In the genomic region with DNA sequence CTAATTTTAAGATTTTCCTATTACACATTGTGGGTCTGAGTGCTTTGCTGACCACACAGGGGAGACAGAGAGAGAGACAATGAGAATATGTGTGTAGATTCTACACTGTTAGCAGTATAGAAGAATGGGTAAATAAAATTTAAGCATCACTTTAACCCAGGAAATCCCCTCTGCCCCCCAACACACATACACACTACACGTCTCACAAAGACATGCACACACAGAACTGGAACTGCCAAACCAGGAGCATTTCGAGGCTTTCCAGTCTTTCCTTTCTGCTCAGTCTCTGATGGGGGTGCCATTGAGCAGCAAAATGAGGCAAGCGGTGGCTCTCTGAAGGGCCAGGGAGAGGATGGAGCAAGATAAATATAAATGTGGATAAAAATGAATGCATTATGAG, we compare ENCODE assay signal across 8 cellular contexts. TPM values are rescaled to one million over a fixed set of nuclear protein-coding genes. Genes with fewer than 3 reads are reported as not detected.
DNase-seq lines count a peak whose midpoint lies in the region; ATAC-seq and TF ChIP-seq lines count a peak whose summit lies in the region.

No MANE protein-coding gene starts in this region.

- H3K27me3 ChIP-seq in DOHH2 (ENCODE audit: control insufficient read depth, low read length) = peaks cover 40% of the 10 kb centered on the region
- no peaks in the 10 kb centered on the region for H3K27me3 ChIP-seq in MM.1S (replicated peaks; ENCODE audit: insufficient read depth, low read length)
- H3K27me3 ChIP-seq in mesenchymal stem cell (ENCODE audit: control insufficient read depth in 1 of 2, insufficient read depth in 1 of 2, low read length in 2 of 2) = peaks cover 0 to 36% of the 10 kb centered on the region in 2 experiments
- no peaks in the 10 kb centered on the region for H3K27me3 ChIP-seq in naive thymus-derived CD4-positive, alpha-beta T cell (ENCODE audit: control insufficient read depth in 2 of 2, insufficient read depth in 2 of 2, low read length in 2 of 2)

- H3K9me3 ChIP-seq in DOHH2 (ENCODE audit: control insufficient read depth, insufficient read depth, low read length) (no peaks in the 10 kb centered on the region), MM.1S (replicated peaks; ENCODE audit: insufficient read depth, low read length) (no peaks in the 10 kb centered on the region), mesenchymal stem cell (ENCODE audit: control insufficient read depth, low read length) (no peaks in the 10 kb centered on the region)
- H3K9me3 ChIP-seq in naive thymus-derived CD4-positive, alpha-beta T cell (ENCODE audit: control insufficient read depth in 2 of 3, low read length in 3 of 3) = no peaks in the 10 kb centered on the region

- 24% methylated on average over 2 of the region's 3 CpGs for WGBS in mesenchymal stem cell

- H3K14ac ChIP-seq in mesenchymal stem cell (ENCODE audit: low read length in 2 of 2) = no peak overlapping the region

- H3K4me1 Mint-ChIP-seq in naive thymus-derived CD4-positive, alpha-beta T cell = peaks cover 4 to 25% (median 13%) of the 10 kb centered on the region in 7 donors

- no peak overlapping the region for H4K91ac ChIP-seq in mesenchymal stem cell (ENCODE audit: low read length)

- no peak overlapping the region for H3K27ac ChIP-seq in DOHH2 (ENCODE audit: low read depth, low read length)
- peak overlapping the region; percentile 0; the same call in 1 of the 2 replicates for H3K27ac ChIP-seq in MM.1S (ENCODE audit: low read length)
- no peak overlapping the region for H3K27ac ChIP-seq in mesenchymal stem cell (ENCODE audit: low read length, poor library complexity, severe bottlenecking)
- no peak overlapping the region for H3K27ac ChIP-seq in naive thymus-derived CD4-positive, alpha-beta T cell (ENCODE audit: low read depth, low read length)

- TF ChIP-seq CTCF in DOHH2 (IDR thresholded peaks at IDR 0.05; ENCODE audit: low read depth, low read length, poor library complexity, severe bottlenecking) = peak; percentile 44
- peak; percentile 69 for TF ChIP-seq CTCF in MM.1S (IDR thresholded peaks at IDR 0.05; ENCODE audit: low read length)
- peak; percentile 51 for TF ChIP-seq CTCF in astrocyte of the spinal cord (IDR thresholded peaks at IDR 0.05; ENCODE audit: low read depth, low read length)

- H2AFZ ChIP-seq in MM.1S (ENCODE audit: low read length) (no peak overlapping the region), mesenchymal stem cell (ENCODE audit: low read depth, low read length) (no peak overlapping the region)

- CTCF ChIA-PET in naive thymus-derived CD4-positive, alpha-beta T cell (lab: Charles Lee) = interaction anchor here (1.0 kb wide), 1 partner anchor 9 kb away, joined by 3 read pairs; no protein-coding TSS in a partner anchor

- H3K79me2 ChIP-seq in DOHH2 (ENCODE audit: control insufficient read depth, low read length) = no peaks in the 10 kb centered on the region
- peaks cover 65% of the 10 kb centered on the region for H3K79me2 ChIP-seq in MM.1S (ENCODE audit: low read length)

- no peak overlapping the region for H3K9ac ChIP-seq in MM.1S (ENCODE audit: low read length)
- peak overlapping the region; percentile 29 for H3K9ac ChIP-seq in mesenchymal stem cell (ENCODE audit: low read length)

- peak overlapping the region in 1 of 9 donors; percentile 9 for H3K27ac Mint-ChIP-seq in naive thymus-derived CD4-positive, alpha-beta T cell

- H2BK120ac ChIP-seq in mesenchymal stem cell (ENCODE audit: low read depth, low read length) = no peak overlapping the region

- H4K20me1 ChIP-seq in DOHH2 (ENCODE audit: control insufficient read depth, insufficient read depth, low read depth, low read length) (no peaks in the 10 kb centered on the region), MM.1S (ENCODE audit: insufficient read depth, low read length) (no peaks in the 10 kb centered on the region)

- H3K4me2 ChIP-seq in DOHH2 (ENCODE audit: low read length) (no peak overlapping the region), MM.1S (ENCODE audit: low read depth, low read length) (peak overlapping the region; percentile 80), mesenchymal stem cell (ENCODE audit: low read length, poor library complexity, severe bottlenecking) (peak overlapping the region; percentile 35)

- no peak overlapping the region for H3K23ac ChIP-seq in mesenchymal stem cell (ENCODE audit: low read length in 2 of 2)

- no peak overlapping the region for H4K8ac ChIP-seq in mesenchymal stem cell (ENCODE audit: low read length)

- H3K9me2 ChIP-seq in DOHH2 (replicated peaks; ENCODE audit: control insufficient read depth, low read length) (no peaks in the 10 kb centered on the region), MM.1S (replicated peaks; ENCODE audit: insufficient read depth, low read length) (no peaks in the 10 kb centered on the region)

- in situ Hi-C loops in astrocyte of the spinal cord (cut with HindIII; ENCODE audit: low sequenced_read_pairs) = no loop called here

- H3K27me3 Mint-ChIP-seq in naive thymus-derived CD4-positive, alpha-beta T cell = peaks cover 0 to 54% (median 18%) of the 10 kb centered on the region in 5 donors

- H3K4me3 ChIP-seq in DOHH2 (ENCODE audit: low read length) (no peak overlapping the region), MM.1S (ENCODE audit: low read length) (peak overlapping the region; percentile 94; the same call in 1 of the 2 replicates), astrocyte of the spinal cord (ENCODE audit: low read depth, low read length) (no peak overlapping the region), mesenchymal stem cell (ENCODE audit: insufficient read depth in 1 of 2, low read depth in 1 of 2, low read length in 2 of 2) (no peak overlapping the region)
- no peak overlapping the region for H3K4me3 ChIP-seq in naive thymus-derived CD4-positive, alpha-beta T cell (ENCODE audit: low read length)

- H3K36me3 ChIP-seq in DOHH2 (ENCODE audit: control insufficient read depth, low read length) (no peaks in the 10 kb centered on the region), MM.1S (replicated peaks; ENCODE audit: insufficient read depth, low read length) (no peaks in the 10 kb centered on the region), mesenchymal stem cell (ENCODE audit: control insufficient read depth in 1 of 2, insufficient read depth in 2 of 2, low read depth in 1 of 2, low read length in 2 of 2) (no peaks in the 10 kb centered on the region)
- H3K36me3 ChIP-seq in naive thymus-derived CD4-positive, alpha-beta T cell (ENCODE audit: control insufficient read depth in 2 of 3, insufficient read depth in 3 of 3, low read length in 3 of 3) = no peaks in the 10 kb centered on the region

- H3K79me1 ChIP-seq in mesenchymal stem cell (replicated peaks; ENCODE audit: low read length, poor library complexity, severe bottlenecking) = peaks cover 14% of the 10 kb centered on the region

- H3K4me1 ChIP-seq in DOHH2 (ENCODE audit: control insufficient read depth, low read length) (peaks cover 9% of the 10 kb centered on the region), MM.1S (ENCODE audit: low read length) (peaks cover 29% of the 10 kb centered on the region), mesenchymal stem cell (ENCODE audit: control insufficient read depth, insufficient read depth, low read depth, low read length) (peaks cover 15% of the 10 kb centered on the region)
- H3K4me1 ChIP-seq in naive thymus-derived CD4-positive, alpha-beta T cell (ENCODE audit: control insufficient read depth in 2 of 2, insufficient read depth in 2 of 2, low read length in 2 of 2) = peaks cover 0 to 6% of the 10 kb centered on the region in 2 donors

- H2BK15ac ChIP-seq in mesenchymal stem cell (ENCODE audit: low read depth, poor library complexity, severe bottlenecking) = no peak overlapping the region

- POLR2A ChIA-PET in naive thymus-derived CD4-positive, alpha-beta T cell (lab: Charles Lee) = interaction anchor here (1.0 kb wide), 1 partner anchor 10 kb away, joined by 3 read pairs; no protein-coding TSS in a partner anchor

- no peak overlapping the region for H2BK5ac ChIP-seq in mesenchymal stem cell (ENCODE audit: low read depth, low read length, poor library complexity, severe bottlenecking)

- H3K36me3 Mint-ChIP-seq in naive thymus-derived CD4-positive, alpha-beta T cell = no peaks in the 10 kb centered on the region

- no peaks in the 10 kb centered on the region for H3K9me3 Mint-ChIP-seq in naive thymus-derived CD4-positive, alpha-beta T cell

- no peak overlapping the region for H3K4ac ChIP-seq in mesenchymal stem cell (ENCODE audit: low read depth in 1 of 2, low read length in 2 of 2)

- H3F3A ChIP-seq in DOHH2 (ENCODE audit: control insufficient read depth, insufficient read depth) = 0 out of 2 replicates have a peak, but pooled peaks cover 5% of the 10 kb centered on the region
- H3F3A ChIP-seq in MM.1S (ENCODE audit: insufficient read depth, low read length) = peaks cover 24% of the 10 kb centered on the region

- H2BK12ac ChIP-seq in mesenchymal stem cell (ENCODE audit: low read length in 2 of 2) = no peak overlapping the region

- intact Hi-C loops in naive thymus-derived CD4-positive, alpha-beta T cell (cut with micrococcal nuclease) = no loop called here

- H3K18ac ChIP-seq in mesenchymal stem cell (ENCODE audit: low read depth in 1 of 2, low read length in 2 of 2) = no peak overlapping the region

- H3K4me3 Mint-ChIP-seq in naive thymus-derived CD4-positive, alpha-beta T cell = peak overlapping the region in 2 of 10 donors; percentile 1 to 3

- no peak for ATAC-seq in naive thymus-derived CD4-positive, alpha-beta T cell
- ATAC-seq in HG02642 (IDR thresholded peaks at IDR 0.05; ENCODE audit: poor library complexity, unreplicated experiment) = no peak

- DNase-seq in MM.1S = peak; percentile 40
- peak; percentile 45 for DNase-seq in astrocyte of the spinal cord (ENCODE audit: low read depth, low spot score)
- peak; percentile 53 for DNase-seq in mesenchymal stem cell
- no peak for DNase-seq in naive thymus-derived CD4-positive, alpha-beta T cell
- DNase-seq in germinal center (ENCODE audit: low spot score) = no peak
- no peak for DNase-seq in NCI-H128 (lab: John Stamatoyannopoulos, UW; ENCODE audit: unreplicated experiment)

- H2AK5ac ChIP-seq in mesenchymal stem cell (ENCODE audit: low read length, severe bottlenecking) = no peak overlapping the region

RNA-seq across cellular contexts. Expression of gene MERTK, which starts 2.5 kb away (rescaled TPM):
- 2.6 TPM for polyA plus RNA-seq in mesenchymal stem cell (2013, experiment 1 of 2)
- 2.7 TPM for polyA plus RNA-seq in mesenchymal stem cell (2013, experiment 2 of 2)
- total RNA-seq in naive thymus-derived CD4-positive, alpha-beta T cell = 1 to 10 TPM in 3 of 5 experiments, under 1 TPM in 2; 0.22 to 2.6 (median 1.2) TPM
- not detected for polyA plus RNA-seq in naive thymus-derived CD4-positive, alpha-beta T cell

RNA-seq across cellular contexts. Expression of gene ANAPC1, which starts 16.9 kb away (rescaled TPM):
- polyA plus RNA-seq in mesenchymal stem cell (2013, experiment 1 of 2) = 11.0 TPM
- polyA plus RNA-seq in mesenchymal stem cell (2013, experiment 2 of 2) = 9.5 TPM
- 10 to 100 TPM; 51.8 to 77.2 (median 62.7) TPM for total RNA-seq in naive thymus-derived CD4-positive, alpha-beta T cell
- polyA plus RNA-seq in naive thymus-derived CD4-positive, alpha-beta T cell = 10 to 100 TPM; 30.6 to 31.4 TPM

Comparison
In these comparisons a context has a peak if more than half of its experiments do, and no peak if none do; other contexts are left out.
1. DNase-seq: peak in MM.1S (single experiment), astrocyte of the spinal cord (single experiment) and mesenchymal stem cell (single experiment); none in naive thymus-derived CD4-positive, alpha-beta T cell (0 of 9), germinal center (single experiment) and NCI-H128 (single experiment).
2. Peak in every context shown above with its lines, with median percentiles within 50 percentile points of each other: CTCF ChIP-seq.